28 cellular contexts compared by ENCODE assay signal in genomic region chr12:130133851-130134562, GRCh38. TPM values are rescaled to one million over a fixed set of nuclear protein-coding genes. Genes with fewer than 3 reads are reported as not detected.
"Had no signal": no experiment of that assay in that cellular context is flagged by ENCODE, and none has a peak within 500 bp of the region (broad histone marks: within the 10 kb centered on the region; RNA-seq: fewer than 3 reads in every experiment).

No MANE protein-coding gene starts in this region.

- H3K27me3 Mint-ChIP-seq: dendritic cell treated with granulocyte-macrophage colony-stimulating factor and Interleukin-4, amounts not matched to agents 40 ng/mL and 50 ng/mL, for 4 days; memory B cell; stimulated activated memory B cell treated with anti-CD40 and anti-IgM and Interleukin-4, amounts not matched to agents 10 μg/mL and 1 μg/mL and 100 μg/mL, for 72 hours had no signal

- H3K4me3 ChIP-seq: esophagus squamous epithelium, lower lobe of right lung, psoas muscle, skin epidermis, spleen, testis, tibial artery had no signal

- H3K36me3 Mint-ChIP-seq: immature natural killer cell; memory B cell; natural killer cell; stimulated activated memory B cell treated with anti-CD40 and anti-IgM and Interleukin-4, amounts not matched to agents 10 μg/mL and 1 μg/mL and 100 μg/mL, for 72 hours had no signal

- H3K9me3 ChIP-seq: esophagus squamous epithelium, lower lobe of right lung, psoas muscle, testis, tibial artery had no signal

- ATAC-seq: left ventricle myocardium superior; lower lobe of right lung; psoas muscle; right cardiac atrium; stimulated activated memory B cell treated with anti-CD40 and anti-IgM and Interleukin-4, amounts not matched to agents 10 μg/mL and 1 μg/mL and 100 μg/mL, for 72 hours; stimulated activated naive CD8-positive, alpha-beta T cell treated with anti-CD3 and anti-CD28 coated beads, Interleukin-15, Interleukin-2, amounts not matched to agents 100 U/mL and 50 U/mL, for 24 hours had no signal

- H3K9me3 Mint-ChIP-seq: immature natural killer cell, neural crest cell, type B pancreatic cell had no signal

- DNase-seq: effector CD8-positive, alpha-beta T cell; esophagus squamous epithelium; hypothalamus; immature natural killer cell; islet precursor cell; left ventricle myocardium superior; lower lobe of right lung; natural killer cell; nucleus accumbens; right cardiac atrium; stimulated activated CD4-positive, alpha-beta T cell treated with anti-CD3 and anti-CD28 coated beads, Interleukin-4, amount 100 ng/mL, for 4 hours; stimulated activated naive CD8-positive, alpha-beta T cell treated with anti-CD3 and anti-CD28 coated beads, Interleukin-15, Interleukin-2, amounts not matched to agents 100 U/mL and 50 U/mL, for 24 hours; substantia nigra; testis; tibial artery had no signal

- H3K4me3 Mint-ChIP-seq: dendritic cell treated with granulocyte-macrophage colony-stimulating factor and Interleukin-4, amounts not matched to agents 40 ng/mL and 50 ng/mL, for 4 days; immature natural killer cell; memory B cell; natural killer cell; neural crest cell; stimulated activated memory B cell treated with anti-CD40 and anti-IgM and Interleukin-4, amounts not matched to agents 10 μg/mL and 1 μg/mL and 100 μg/mL, for 72 hours; type B pancreatic cell had no signal

- H3K27ac ChIP-seq: lower lobe of right lung, psoas muscle, skin epidermis, spleen, testis, tibial artery had no signal

- H3K4me1 ChIP-seq: lower lobe of right lung, psoas muscle, spleen, testis had no signal

- H3K36me3 ChIP-seq: esophagus squamous epithelium, lower lobe of right lung, spleen, tibial artery had no signal

- H3K27me3 ChIP-seq: esophagus squamous epithelium, testis had no signal

- FAIRE-seq: colon, endothelial cell of umbilical vein, frontal cortex had no signal

- H3K27ac Mint-ChIP-seq: dendritic cell treated with granulocyte-macrophage colony-stimulating factor and Interleukin-4, amounts not matched to agents 40 ng/mL and 50 ng/mL, for 4 days; immature natural killer cell; memory B cell; natural killer cell; stimulated activated memory B cell treated with anti-CD40 and anti-IgM and Interleukin-4, amounts not matched to agents 10 μg/mL and 1 μg/mL and 100 μg/mL, for 72 hours; type B pancreatic cell had no signal

- H3K4me1 Mint-ChIP-seq: immature natural killer cell; memory B cell; natural killer cell; stimulated activated memory B cell treated with anti-CD40 and anti-IgM and Interleukin-4, amounts not matched to agents 10 μg/mL and 1 μg/mL and 100 μg/mL, for 72 hours had no signal

RNA-seq across cellular contexts. Expression of gene FZD10, which starts 28.3 kb away (rescaled TPM):
- total RNA-seq: endothelial cell of umbilical vein, mononuclear cell, natural killer cell, osteocyte had no signal
- polyA plus RNA-seq: endothelial cell of umbilical vein, immature natural killer cell had no signal
